9 cellular contexts compared by ENCODE assay signal in the genomic region with DNA sequence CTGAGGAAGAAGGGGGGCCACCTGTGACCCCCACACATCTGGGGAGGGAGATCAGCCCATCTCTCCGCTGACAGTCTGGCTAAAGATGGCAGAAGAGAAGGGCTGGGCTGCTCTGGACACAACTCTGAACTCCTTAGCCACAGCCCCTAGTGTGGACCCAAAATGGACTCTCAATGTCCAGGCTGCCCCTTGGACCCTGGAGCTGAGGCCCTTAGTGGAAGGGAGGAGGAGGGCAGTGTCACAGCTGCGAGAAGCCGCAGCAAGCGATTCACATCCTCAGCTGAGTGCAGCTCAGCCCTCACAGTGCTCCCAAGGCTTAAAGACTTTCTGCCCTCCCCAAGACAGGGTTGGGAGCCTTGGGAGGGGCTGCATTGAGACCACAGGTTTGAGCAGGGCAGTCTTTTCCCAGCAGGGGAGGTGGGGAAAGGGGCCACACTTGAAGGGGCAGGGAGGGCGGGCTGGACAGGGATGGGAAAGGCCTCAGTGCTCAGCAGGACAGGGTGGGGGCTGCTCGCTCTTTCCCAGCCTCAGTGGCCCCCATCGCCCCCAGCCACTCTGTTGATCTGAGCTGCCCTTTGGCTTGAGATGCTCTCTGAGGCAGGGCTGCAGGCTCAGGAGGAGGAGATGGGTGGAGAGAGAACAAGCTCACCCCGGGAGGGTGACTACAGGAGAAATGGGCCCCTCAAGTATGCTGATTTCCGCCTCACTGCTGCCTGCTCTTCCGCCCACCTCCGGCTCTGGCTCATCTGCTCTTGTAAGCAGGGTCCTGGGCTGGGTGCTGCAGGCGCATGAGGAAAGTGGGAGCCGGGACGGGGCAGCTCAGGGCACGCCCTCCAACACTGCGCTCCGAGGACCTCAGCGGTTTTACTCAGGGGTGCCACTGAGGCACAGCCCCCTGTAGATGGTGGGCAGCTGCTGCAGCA. TPM values are rescaled to one million over a fixed set of nuclear protein-coding genes. Genes with fewer than 3 reads are reported as not detected.
DNase-seq lines count a peak whose midpoint lies in the region; ATAC-seq and TF ChIP-seq lines count a peak whose summit lies in the region.
"Had no signal": no experiment of that assay in that cellular context is flagged by ENCODE, and none has a peak within 500 bp of the region (broad histone marks: within the 10 kb centered on the region; RNA-seq: fewer than 3 reads in every experiment).

No MANE protein-coding gene starts in this region.

- peak overlapping the region; percentile 66 for H3K4me3 Mint-ChIP-seq in activated CD8-positive, alpha-beta T cell treated with anti-CD3 and anti-CD28 coated beads for 36 hours

- H3K4me3 ChIP-seq in hepatocyte, result no peak overlapping the region

- H3K79me2 ChIP-seq in hepatocyte, result no peaks in the 10 kb centered on the region

- no peaks in the 10 kb centered on the region for H4K20me1 ChIP-seq in hepatocyte (ENCODE audit: insufficient read depth, poor library complexity, severe bottlenecking)

- no peaks in the 10 kb centered on the region for H3K9me3 ChIP-seq in hepatocyte (ENCODE audit: low read depth)

- 83% methylated on average over 18 of the region's 18 CpGs for WGBS in hepatocyte (ENCODE audit: low lambda C conversion rate, missing lambda C conversion rate)

- peaks cover 16% of the 10 kb centered on the region for H3K36me3 Mint-ChIP-seq in activated CD8-positive, alpha-beta T cell treated with anti-CD3 and anti-CD28 coated beads for 36 hours (ENCODE audit: low read depth)

- peak overlapping the region; percentile 92 for H3K27ac ChIP-seq in hepatocyte

- intact Hi-C loops in activated CD8-positive, alpha-beta T cell treated with anti-CD3 and anti-CD28 coated beads for 36 hours (cut with micrococcal nuclease), result no loop called here

- CTCF ChIA-PET in activated CD8-positive, alpha-beta T cell treated with anti-CD3 and anti-CD28 coated beads for 36 hours (lab: Charles Lee), result interaction anchor here (1.7 to 3.3 kb wide), 5 partner anchors 10 to 69 kb away, joined by 6 to 18 read pairs (median 10); no protein-coding TSS in a partner anchor

- H3K4me1 ChIP-seq in hepatocyte (ENCODE audit: insufficient read depth), result peaks cover 39% of the 10 kb centered on the region

- no peaks in the 10 kb centered on the region for H3K9me2 ChIP-seq in hepatocyte (replicated peaks; ENCODE audit: insufficient read depth)

- no peaks in the 10 kb centered on the region for H3K27me3 ChIP-seq in hepatocyte

- no peaks in the 10 kb centered on the region for H3K9me3 Mint-ChIP-seq in activated CD8-positive, alpha-beta T cell treated with anti-CD3 and anti-CD28 coated beads for 36 hours

- POLR2A ChIA-PET in activated CD8-positive, alpha-beta T cell treated with anti-CD3 and anti-CD28 coated beads for 36 hours (lab: Charles Lee), result interaction anchor here (1.2 to 2.6 kb wide), 7 partner anchors 10 to 64 kb away, joined by 3 to 12 read pairs (median 6); a partner anchor contains a TSS

- ATAC-seq in HG03097 (IDR thresholded peaks at IDR 0.05; ENCODE audit: low FRiP score, unreplicated experiment), result peak; percentile 1
- peak; percentile 57 for ATAC-seq in activated CD8-positive, alpha-beta T cell treated with anti-CD3 and anti-CD28 coated beads for 36 hours
- no peak for ATAC-seq in HG03571 (IDR thresholded peaks at IDR 0.05; ENCODE audit: unreplicated experiment)
- ATAC-seq in GM19395 (IDR thresholded peaks at IDR 0.05; ENCODE audit: unreplicated experiment), result no peak

- H3K36me3 ChIP-seq in hepatocyte (replicated peaks; ENCODE audit: insufficient read depth, low read depth), result no peaks in the 10 kb centered on the region

- DNase-seq in activated CD8-positive, alpha-beta T cell treated with anti-CD3 and anti-CD28 coated beads for 36 hours, result peak; percentile 75
- DNase-seq in hepatocyte (ENCODE audit: low spot score) (no peak), NOMO-1 treated with DMSO at 0.1 percent for 48 hours (lab: John Stamatoyannopoulos, UW; ENCODE audit: unreplicated experiment) (no peak), ureter (ENCODE audit: low spot score) (no peak)
- DNase-seq in stimulated activated CD8-positive, alpha-beta memory T cell treated with anti-CD3 and anti-CD28 coated beads, Interleukin-4, amount 100 ng/mL, for 48 hours, result peak; percentile 61
- DNase-seq: NCI-H2171 had no signal

- H2AFZ ChIP-seq in hepatocyte, result no peak overlapping the region

- no peak for TF ChIP-seq CTCF in activated CD8-positive, alpha-beta T cell treated with anti-CD3 and anti-CD28 coated beads for 36 hours (IDR thresholded peaks at IDR 0.05)
- no peak for TF ChIP-seq CTCF in hepatocyte (IDR thresholded peaks at IDR 0.05; ENCODE audit: poor library complexity)

- no peaks in the 10 kb centered on the region for H3K27me3 Mint-ChIP-seq in activated CD8-positive, alpha-beta T cell treated with anti-CD3 and anti-CD28 coated beads for 36 hours

- H3K4me2 ChIP-seq in hepatocyte, result peak overlapping the region; percentile 43

- H3K27ac Mint-ChIP-seq in activated CD8-positive, alpha-beta T cell treated with anti-CD3 and anti-CD28 coated beads for 36 hours, result peak overlapping the region; percentile 96

- H3K4me1 Mint-ChIP-seq in activated CD8-positive, alpha-beta T cell treated with anti-CD3 and anti-CD28 coated beads for 36 hours (ENCODE audit: low read depth), result peaks cover 72% of the 10 kb centered on the region

RNA-seq across cellular contexts. Expression of a gene that starts 50.9 kb away (rescaled TPM):
- 1 to 10 TPM; 4.4 to 4.6 TPM for total RNA-seq in activated CD8-positive, alpha-beta T cell treated with anti-CD3 and anti-CD28 coated beads for 36 hours
- 16.1 and 19.6 TPM in 2 replicates for total RNA-seq in hepatocyte
- polyA plus RNA-seq in hepatocyte, result 10.4 and 16.5 TPM in 2 replicates
- total RNA-seq in ureter, result 83.1 TPM

Comparison
In these comparisons a context has a peak if more than half of its experiments do, and no peak if none do; other contexts are left out.
1. ATAC-seq: peak in HG03097 (single experiment) and activated CD8-positive, alpha-beta T cell treated with anti-CD3 and anti-CD28 coated beads for 36 hours (single experiment); none in HG03571 (single experiment) and GM19395 (single experiment).
2. DNase-seq: peak in activated CD8-positive, alpha-beta T cell treated with anti-CD3 and anti-CD28 coated beads for 36 hours (single experiment) and stimulated activated CD8-positive, alpha-beta memory T cell treated with anti-CD3 and anti-CD28 coated beads, Interleukin-4, amount 100 ng/mL, for 48 hours (single experiment); none in hepatocyte (single experiment), NOMO-1 treated with DMSO at 0.1 percent for 48 hours (single experiment) and ureter (single experiment).